10 cellular contexts compared by ENCODE assay signal in genomic region chr5:151125421-151125820, GRCh38. TPM values are rescaled to one million over a fixed set of nuclear protein-coding genes. Genes with fewer than 3 reads are reported as not detected.
DNase-seq lines count a peak whose midpoint lies in the region; ATAC-seq and TF ChIP-seq lines count a peak whose summit lies in the region.
"Had no signal": no experiment of that assay in that cellular context is flagged by ENCODE, and none has a peak within 500 bp of the region (broad histone marks: within the 10 kb centered on the region; RNA-seq: fewer than 3 reads in every experiment).

No MANE protein-coding gene starts in this region.

- POLR2A ChIA-PET in CD4-positive, alpha-beta memory T cell (lab: Charles Lee; ENCODE audit: partially characterized antibody) = interaction anchor here (0.6 to 13.2 kb wide), 12 partner anchors 9 to 106 kb away, joined by 3 to 249 read pairs (median 6); partner anchors contain the start of genes ANXA6 and CCDC69

- peaks cover 87% of the 10 kb centered on the region for H3K36me3 ChIP-seq in CD4-positive, alpha-beta memory T cell (ENCODE audit: insufficient read depth, low read length)

- DNase-seq in CD4-positive, alpha-beta memory T cell = peak in 3 of 5 donors; percentile 25 to 37 (median 27)
- DNase-seq in GM20000 (ENCODE audit: low spot score) (peak; percentile 41), SKM-1 treated with dmso at 0.1 percent for 144 hours (lab: John Stamatoyannopoulos, UW; ENCODE audit: unreplicated experiment) (peak; percentile 53), medulla oblongata (ENCODE audit: extremely low spot score) (peak; percentile 47), C1 segment of cervical spinal cord (lab: John Stamatoyannopoulos, UW) (no peak), NCI-H2029 treated with DMSO at 0.1 percent for 48 hours (lab: John Stamatoyannopoulos, UW) (no peak), GOT3 (lab: John Stamatoyannopoulos, UW) (no peak)
- DNase-seq: NCI-H1694 had no signal

- no peaks in the 10 kb centered on the region for H3K9me3 ChIP-seq in CD4-positive, alpha-beta memory T cell (ENCODE audit: control insufficient read depth in 1 of 2, low read length in 2 of 2)

- peaks cover 74 to 88% of the 10 kb centered on the region in 2 donors for H3K36me3 Mint-ChIP-seq in CD4-positive, alpha-beta memory T cell

- no peaks in the 10 kb centered on the region for H3K27me3 Mint-ChIP-seq in CD4-positive, alpha-beta memory T cell

- H3K27ac ChIP-seq in CD4-positive, alpha-beta memory T cell (ENCODE audit: low read depth, low read length) = peak overlapping the region; percentile 47

- no peaks in the 10 kb centered on the region for H3K9me3 Mint-ChIP-seq in CD4-positive, alpha-beta memory T cell

- H3K4me1 Mint-ChIP-seq in CD4-positive, alpha-beta memory T cell = peaks cover 26 to 53% (median 37%) of the 10 kb centered on the region in 4 donors

- intact Hi-C loops in CD4-positive, alpha-beta memory T cell (cut with micrococcal nuclease) = loop anchor here (10.0 kb wide), 1 partner anchor 189 kb away; no protein-coding TSS in a partner anchor

- CTCF ChIA-PET in CD4-positive, alpha-beta memory T cell (lab: Charles Lee; ENCODE audit: partially characterized antibody) = interaction anchor here (0.7 to 50.2 kb wide), 39 partner anchors 9 to 190 kb away, joined by 3 to 2066 read pairs (median 7); partner anchors contain the start of genes ANXA6, CCDC69, GM2A and TNIP1

- no peaks in the 10 kb centered on the region for H3K27me3 ChIP-seq in CD4-positive, alpha-beta memory T cell (ENCODE audit: insufficient read depth, low read length)
- H3K27me3 ChIP-seq: cardiac muscle cell had no signal

- no peak for ATAC-seq in HG03521 (IDR thresholded peaks at IDR 0.05; ENCODE audit: unreplicated experiment)

- no peak for TF ChIP-seq CTCF in GM20000 (IDR thresholded peaks at IDR 0.05; ENCODE audit: extremely low read depth, missing control alignments)

- peaks cover 29% of the 10 kb centered on the region for H3K4me1 ChIP-seq in CD4-positive, alpha-beta memory T cell (ENCODE audit: insufficient read depth, low read length)

- peak overlapping the region in 7 of 8 donors; percentile 21 to 77 (median 51) for H3K4me3 Mint-ChIP-seq in CD4-positive, alpha-beta memory T cell

- peak overlapping the region; percentile 78 to 98 (median 92) for H3K27ac Mint-ChIP-seq in CD4-positive, alpha-beta memory T cell

- no peak overlapping the region for H3K4me3 ChIP-seq in CD4-positive, alpha-beta memory T cell (ENCODE audit: low read length in 2 of 2)
- H3K4me3 ChIP-seq: cardiac muscle cell had no signal

RNA-seq across cellular contexts. Expression of gene ANXA6, which starts 32.2 kb away (rescaled TPM):
- total RNA-seq in CD4-positive, alpha-beta memory T cell = 100 to 1,000 TPM; 318 to 342 TPM
- polyA plus RNA-seq in CD4-positive, alpha-beta memory T cell = 100 to 1,000 TPM; 229 to 330 TPM

RNA-seq across cellular contexts. Expression of gene TNIP1, which starts 44.6 kb away (rescaled TPM):
- 100 to 1,000 TPM; 227 to 233 TPM for total RNA-seq in CD4-positive, alpha-beta memory T cell
- 10 to 100 TPM; 31.5 to 70.2 TPM for polyA plus RNA-seq in CD4-positive, alpha-beta memory T cell

Comparison
In these comparisons a context has a peak if more than half of its experiments do, and no peak if none do; other contexts are left out.
1. DNase-seq: peak in CD4-positive, alpha-beta memory T cell (3 of 5), GM20000 (single experiment), SKM-1 treated with dmso at 0.1 percent for 144 hours (single experiment) and medulla oblongata (single experiment); none in C1 segment of cervical spinal cord (0 of 14), NCI-H2029 treated with DMSO at 0.1 percent for 48 hours (single experiment) and GOT3 (single experiment).